ENCODE assay signal across 20 cellular contexts in the genomic region with DNA sequence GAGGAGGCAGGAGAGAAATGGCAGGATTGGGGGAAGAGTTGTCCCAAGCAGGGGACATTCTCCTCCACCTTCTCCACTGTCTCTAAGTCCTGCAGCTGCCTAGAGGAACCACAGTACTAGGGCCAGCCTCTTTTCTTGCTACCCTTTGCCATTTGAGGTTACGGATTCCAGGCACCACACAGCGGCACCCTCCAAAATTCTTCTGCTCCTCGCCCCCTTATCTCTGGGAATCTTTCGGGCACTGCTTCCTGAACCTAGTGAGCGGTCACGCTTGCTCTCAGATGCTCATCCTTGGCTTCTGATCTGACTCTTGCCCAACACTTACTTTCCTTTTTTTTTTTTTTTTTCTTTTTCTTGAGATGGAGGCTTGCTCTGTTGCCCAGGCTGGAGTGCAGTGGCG.
"Had no signal": no experiment of that assay in that cellular context is flagged by ENCODE, and none has a peak within 500 bp of the region (broad histone marks: within the 10 kb centered on the region; RNA-seq: fewer than 3 reads in every experiment).

No MANE protein-coding gene starts in this region.

- H3K36me3 ChIP-seq: WERI-Rb-1 had no signal

- H3K4me3 Mint-ChIP-seq: activated CD4-positive, alpha-beta T cell treated with anti-CD3 and anti-CD28 coated beads for 36 hours; activated CD8-positive, alpha-beta memory T cell treated with anti-CD3 and anti-CD28 coated beads, Interleukin-2, amount 10 ng/mL, durations not matched to agents 7 days and 5 days; activated naive CD4-positive, alpha-beta T cell treated with anti-CD3 and anti-CD28 coated beads for 36 hours; activated naive CD8-positive, alpha-beta T cell; activated T-cell treated with anti-CD3 and anti-CD28 coated beads, Interleukin-2, amount 50 U/mL, for 24 hours; brain; central memory CD8-positive, alpha-beta T cell; T-cell had no signal

- ATAC-seq: activated CD4-positive, alpha-beta T cell treated with anti-CD3 and anti-CD28 coated beads for 36 hours; activated CD8-positive, alpha-beta memory T cell treated with anti-CD3 and anti-CD28 coated beads, Interleukin-2, amount 10 ng/mL, durations not matched to agents 7 days and 5 days; T-cell had no signal

- H3K27me3 Mint-ChIP-seq: activated naive CD8-positive, alpha-beta T cell; activated T-cell treated with anti-CD3 and anti-CD28 coated beads, Interleukin-2, amount 50 U/mL, for 24 hours; central memory CD8-positive, alpha-beta T cell; T-cell had no signal

- H3K9me3 Mint-ChIP-seq: activated naive CD4-positive, alpha-beta T cell treated with anti-CD3 and anti-CD28 coated beads for 36 hours; activated T-cell treated with anti-CD3 and anti-CD28 coated beads, Interleukin-2, amount 50 U/mL, for 24 hours; central memory CD8-positive, alpha-beta T cell; T-cell had no signal

- H3K27ac ChIP-seq: WERI-Rb-1 had no signal

- DNase-seq: activated CD4-positive, alpha-beta T cell treated with anti-CD3 and anti-CD28 coated beads for 36 hours; activated CD8-positive, alpha-beta memory T cell treated with anti-CD3 and anti-CD28 coated beads, Interleukin-2, amount 10 ng/mL, durations not matched to agents 7 days and 5 days; activated gamma-delta T cell; activated naive CD4-positive, alpha-beta T cell treated with anti-CD3 and anti-CD28 coated beads for 36 hours; activated T-cell treated with anti-CD3 and anti-CD28 coated beads, Interleukin-2, amount 50 U/mL, for 24 hours; amygdala; KG1; NCI-H1048; NCI-H146; NCI-H187 treated with DMSO at 0.1 percent for 48 hours; NCI-H2081 treated with DMSO at 0.1 percent for 48 hours; NCI-H2227 treated with DMSO at 0.1 percent for 48 hours; NCI-H526; NCI-H774; SIG-M5; T-cell; WERI-Rb-1 had no signal

- H3K27ac Mint-ChIP-seq: activated CD4-positive, alpha-beta T cell treated with anti-CD3 and anti-CD28 coated beads for 36 hours; activated CD8-positive, alpha-beta memory T cell treated with anti-CD3 and anti-CD28 coated beads, Interleukin-2, amount 10 ng/mL, durations not matched to agents 7 days and 5 days; activated naive CD4-positive, alpha-beta T cell treated with anti-CD3 and anti-CD28 coated beads for 36 hours; activated naive CD8-positive, alpha-beta T cell; activated T-cell treated with anti-CD3 and anti-CD28 coated beads, Interleukin-2, amount 50 U/mL, for 24 hours; brain had no signal
